9 cellular contexts compared by ENCODE assay signal in the genomic region with DNA sequence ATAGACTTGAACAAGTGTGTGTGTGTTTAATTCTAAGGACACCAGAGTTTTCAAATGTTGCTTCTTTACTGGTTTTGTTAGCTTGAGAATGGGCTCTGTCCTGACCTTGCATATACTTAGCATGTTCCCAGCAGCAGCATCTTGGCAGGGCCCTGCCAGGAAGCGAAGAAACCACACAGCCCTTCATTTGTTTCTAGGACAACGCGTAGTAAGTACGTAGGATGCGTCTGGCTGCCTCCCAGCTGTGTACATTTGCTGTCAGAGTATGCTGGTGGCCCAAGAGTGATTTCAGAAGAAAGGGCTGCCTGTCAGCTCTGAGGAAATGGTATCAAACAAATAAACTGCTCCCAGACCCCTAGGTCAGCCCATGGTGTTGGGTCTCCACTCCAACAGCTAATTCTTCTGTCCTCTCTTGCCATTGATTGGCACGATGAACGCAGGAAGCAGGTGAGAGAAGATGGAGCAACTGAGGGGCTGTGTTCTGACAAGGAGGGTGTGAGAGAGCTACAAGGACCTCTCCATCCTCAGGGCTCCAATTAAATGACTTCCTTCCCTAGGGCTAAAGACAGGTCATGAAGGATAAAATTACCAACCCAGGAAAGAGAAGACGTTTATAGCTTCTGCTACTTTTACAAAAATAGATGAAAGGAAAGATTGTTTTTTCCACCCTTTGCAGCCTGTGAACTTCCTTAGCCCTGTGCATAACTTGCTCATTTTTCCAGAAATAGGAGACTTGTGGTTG. TPM values are rescaled to one million over a fixed set of nuclear protein-coding genes. Genes with fewer than 3 reads are reported as not detected.
A peak's percentile ranks its signal among the peaks of the same experiment; 100 is the strongest.
DNase-seq lines count a peak whose midpoint lies in the region; ATAC-seq and TF ChIP-seq lines count a peak whose summit lies in the region.
"Had no signal": no experiment of that assay in that cellular context is flagged by ENCODE, and none has a peak within 500 bp of the region (broad histone marks: within the 10 kb centered on the region; RNA-seq: fewer than 3 reads in every experiment).

No MANE protein-coding gene starts in this region.

- no peaks in the 10 kb centered on the region for H3K36me3 ChIP-seq in hepatocyte (replicated peaks; ENCODE audit: insufficient read depth, low read depth)
- no peaks in the 10 kb centered on the region for H3K36me3 ChIP-seq in MG63
- H3K36me3 ChIP-seq in esophagus squamous epithelium, result no peaks in the 10 kb centered on the region

- H3K9me3 ChIP-seq in hepatocyte (ENCODE audit: low read depth) (no peaks in the 10 kb centered on the region), MG63 (no peaks in the 10 kb centered on the region), esophagus squamous epithelium (no peaks in the 10 kb centered on the region)

- no peaks in the 10 kb centered on the region for H4K20me1 ChIP-seq in hepatocyte (ENCODE audit: insufficient read depth, poor library complexity, severe bottlenecking)

- H3K4me3 ChIP-seq in hepatocyte, result no peak overlapping the region
- no peak overlapping the region for H3K4me3 ChIP-seq in MG63
- H3K4me3 ChIP-seq in esophagus squamous epithelium, result no peak overlapping the region

- WGBS in hepatocyte (ENCODE audit: low lambda C conversion rate, missing lambda C conversion rate), result 56% methylated on average over 8 of the region's 8 CpGs
- WGBS in esophagus squamous epithelium, 2 donors, result 18 to 46% methylated on average over 8 of the region's 8 CpGs

- no peak for TF ChIP-seq POLR2A in esophagus squamous epithelium (IDR thresholded peaks at IDR 0.05)

- no peak overlapping the region for H3K27ac ChIP-seq in hepatocyte
- peak overlapping the region in 1 of 4 donors; percentile 32 for H3K27ac ChIP-seq in esophagus squamous epithelium

- peak; percentile 8 for DNase-seq in KBM-7
- peak; percentile 12 for DNase-seq in hepatocyte (ENCODE audit: low spot score)
- DNase-seq in SIG-M5 (lab: John Stamatoyannopoulos, UW), result no peak
- DNase-seq in MG63, result no peak
- DNase-seq in esophagus squamous epithelium (lab: John Stamatoyannopoulos, UW), result no peak
- no peak for DNase-seq in stimulated activated CD4-positive, alpha-beta T cell treated with anti-CD3 and anti-CD28 coated beads, Interleukin-2, amount 100 ng/mL, for 48 hours
- DNase-seq: stimulated activated CD4-positive, alpha-beta T cell treated with anti-CD3 and anti-CD28 coated beads, Interleukin-12 subunit alpha, Interleukin-12 subunit beta, amount 100 ng/mL, for 4 hours had no signal

- H3K79me2 ChIP-seq in hepatocyte, result no peaks in the 10 kb centered on the region

- TF ChIP-seq CTCF in hepatocyte (IDR thresholded peaks at IDR 0.05; ENCODE audit: poor library complexity) (no peak), esophagus squamous epithelium (IDR thresholded peaks at IDR 0.05) (no peak)

- no peak overlapping the region for H2AFZ ChIP-seq in hepatocyte

- no peaks in the 10 kb centered on the region for H3K9me2 ChIP-seq in hepatocyte (replicated peaks; ENCODE audit: insufficient read depth)

- ATAC-seq in GM18498 (IDR thresholded peaks at IDR 0.05; ENCODE audit: unreplicated experiment), result peak; percentile 76
- peak; percentile 61 for ATAC-seq in GM21447 (IDR thresholded peaks at IDR 0.05; ENCODE audit: unreplicated experiment)

- in situ Hi-C loops in KBM-7 (cut with MboI; ENCODE audit: low pct_unique_long_range_greater_than_20kb, low sequenced_read_pairs), result no loop called here

- intact Hi-C loops in esophagus squamous epithelium (cut with DNase I), result no loop called here

- peaks cover 3% of the 10 kb centered on the region for H3K4me1 ChIP-seq in hepatocyte (ENCODE audit: insufficient read depth)
- H3K4me1 ChIP-seq in esophagus squamous epithelium, result peaks cover 0 to 9% (median 0%) of the 10 kb centered on the region in 3 donors

- H3K4me2 ChIP-seq in hepatocyte, result no peak overlapping the region

- H3K27me3 ChIP-seq in hepatocyte, result peaks cover 13% of the 10 kb centered on the region
- H3K27me3 ChIP-seq in MG63, result no peaks in the 10 kb centered on the region
- H3K27me3 ChIP-seq in esophagus squamous epithelium, result peaks cover 0 to 37% (median 0%) of the 10 kb centered on the region in 4 donors

RNA-seq across cellular contexts. Expression of gene HDDC2, which starts 55.9 kb away (rescaled TPM):
- total RNA-seq in hepatocyte (70.6 and 79.8 TPM in 2 replicates), esophagus squamous epithelium (10 to 100 TPM; 49.2 to 84.7 (median 53.3) TPM)
- 109 and 110 TPM in 2 replicates for polyA plus RNA-seq in hepatocyte
- 125 and 151 TPM in 2 replicates for total RNA-seq in MG63 (2014; rRNA removed; shearing (Covaris generic); ENCODE audit: low replicate concordance)

Comparison
In these comparisons a context has a peak if more than half of its experiments do, and no peak if none do; other contexts are left out.
1. DNase-seq: peak in KBM-7 (single experiment) and hepatocyte (single experiment); none in SIG-M5 (single experiment), MG63 (single experiment), esophagus squamous epithelium (single experiment) and stimulated activated CD4-positive, alpha-beta T cell treated with anti-CD3 and anti-CD28 coated beads, Interleukin-2, amount 100 ng/mL, for 48 hours (0 of 2).